1 cellular context compared by ENCODE assay signal in the genomic region with DNA sequence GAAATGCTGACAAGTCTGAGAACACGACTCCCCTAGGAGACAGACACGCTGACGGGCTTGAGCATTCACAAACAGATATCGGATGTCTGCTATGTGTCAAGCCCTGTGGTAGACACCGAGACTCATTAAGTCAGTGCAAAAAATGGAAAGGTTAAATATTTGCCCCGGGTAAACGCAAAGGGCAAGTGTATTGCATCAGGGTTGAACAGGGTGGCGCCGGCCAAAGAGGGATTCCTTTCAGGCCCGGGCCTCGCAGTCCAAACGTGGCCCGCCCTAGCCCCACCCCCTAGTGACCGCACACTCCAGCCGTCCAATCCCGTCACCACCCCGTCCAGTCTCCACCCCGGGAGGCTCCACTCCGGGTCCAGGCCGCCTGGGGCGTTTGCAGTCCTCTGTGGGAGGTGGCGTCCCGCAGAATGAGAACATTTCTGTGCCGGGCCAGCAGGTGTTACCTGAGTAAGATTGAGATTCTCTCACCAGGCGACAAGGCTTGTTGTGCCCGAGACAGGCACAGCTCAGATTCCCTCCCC.
A peak's percentile ranks its signal among the peaks of the same experiment; 100 is the strongest.
TF ChIP-seq lines count a peak whose summit lies in the region.

No MANE protein-coding gene starts in this region.

TF ChIP-seq in HepG2, 621 proteins besides CTCF, POLR2A, EP300 and RAD21 (continued from another document and continues in another):
- TF ChIP-seq, protein P1, sequence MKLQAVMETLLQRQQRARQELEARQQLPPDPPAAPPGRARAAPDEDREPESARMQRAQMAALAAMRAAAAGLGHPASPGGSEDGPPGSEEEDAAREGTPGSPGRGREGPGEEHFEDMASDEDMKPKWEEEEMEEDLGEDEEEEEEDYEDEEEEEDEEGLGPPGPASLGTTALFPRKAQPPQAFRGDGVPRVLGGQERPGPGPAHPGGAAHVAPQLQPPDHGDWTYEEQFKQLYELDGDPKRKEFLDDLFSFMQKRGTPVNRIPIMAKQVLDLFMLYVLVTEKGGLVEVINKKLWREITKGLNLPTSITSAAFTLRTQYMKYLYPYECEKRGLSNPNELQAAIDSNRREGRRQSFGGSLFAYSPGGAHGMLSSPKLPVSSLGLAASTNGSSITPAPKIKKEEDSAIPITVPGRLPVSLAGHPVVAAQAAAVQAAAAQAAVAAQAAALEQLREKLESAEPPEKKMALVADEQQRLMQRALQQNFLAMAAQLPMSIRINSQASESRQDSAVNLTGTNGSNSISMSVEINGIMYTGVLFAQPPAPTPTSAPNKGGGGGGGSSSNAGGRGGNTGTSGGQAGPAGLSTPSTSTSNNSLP (IDR thresholded peaks at IDR 0.05; ENCODE audit: low read depth, low read length): peak; percentile 80
- TF ChIP-seq HDAC6 (IDR thresholded peaks at IDR 0.05; ENCODE audit: low read depth, low read length) (no peak), ARID2 (CRISPR knock-in tag; IDR thresholded peaks at IDR 0.05; ENCODE audit: borderline replicate concordance) (0 out of 2 replicates have a peak, but pooled peaks have one; percentile 63), CENPT (CRISPR knock-in tag; IDR thresholded peaks at IDR 0.05; ENCODE audit: low read depth) (no peak), SP5 (CRISPR knock-in tag; IDR thresholded peaks at IDR 0.05; ENCODE audit: borderline replicate concordance, low read depth) (peak; percentile 84), MXI1 (IDR thresholded peaks at IDR 0.05; ENCODE audit: borderline replicate concordance, low read depth, low read length) (peak; percentile 81; the same call in 2 of the 3 replicates), ZNF577 (CRISPR knock-in tag; IDR thresholded peaks at IDR 0.05; ENCODE audit: borderline replicate concordance, low read depth) (no peak), NFIC (IDR thresholded peaks at IDR 0.05; ENCODE audit: low read length) (peak; percentile 62; the same call in 1 of the 2 replicates), ZNF224 (CRISPR knock-in tag; IDR thresholded peaks at IDR 0.05) (0 out of 2 replicates have a peak, but pooled peaks have one; percentile 14), MATR3 (CRISPR knock-in tag; IDR thresholded peaks at IDR 0.05) (no peak), RARG (CRISPR knock-in tag; IDR thresholded peaks at IDR 0.05; ENCODE audit: low read depth) (peak; percentile 37; the same call in 1 of the 2 replicates), MAZ (IDR thresholded peaks at IDR 0.05; ENCODE audit: borderline replicate concordance, low read depth, low read length) (no peak), MAZ (CRISPR knock-in tag; IDR thresholded peaks at IDR 0.05; ENCODE audit: low read depth) (no peak), SOX6 (IDR thresholded peaks at IDR 0.05) (no peak), SOX6 (CRISPR knock-in tag; IDR thresholded peaks at IDR 0.05) (peak; percentile 92), KLF15 (CRISPR knock-in tag; IDR thresholded peaks at IDR 0.05; ENCODE audit: borderline replicate concordance) (no peak), ZNF101 (CRISPR knock-in tag; IDR thresholded peaks at IDR 0.05; ENCODE audit: borderline replicate concordance, low read depth) (no peak), HMG20B (CRISPR knock-in tag; conservative IDR thresholded peaks at IDR 0.05) (peak; percentile 92), ZNF883 (CRISPR knock-in tag; IDR thresholded peaks at IDR 0.05; ENCODE audit: not compliant biosample characterization) (no peak), ZNF234 (CRISPR knock-in tag; conservative IDR thresholded peaks at IDR 0.05) (no peak; the same call in 1 of the 2 replicates), ZNF225 (CRISPR knock-in tag; IDR thresholded peaks at IDR 0.05) (no peak), EED (CRISPR knock-in tag; IDR thresholded peaks at IDR 0.05) (no peak), THAP11 (CRISPR knock-in tag; IDR thresholded peaks at IDR 0.05) (peak; percentile 81), RCOR2 (CRISPR knock-in tag; IDR thresholded peaks at IDR 0.05) (peak; percentile 88), MEF2D (CRISPR knock-in tag; IDR thresholded peaks at IDR 0.05) (peak; percentile 99), GFI1 (CRISPR knock-in tag; IDR thresholded peaks at IDR 0.05; ENCODE audit: borderline replicate concordance) (peak; percentile 93), MAFF (IDR thresholded peaks at IDR 0.05; ENCODE audit: low read depth, low read length) (no peak), ZNF891 (CRISPR knock-in tag; IDR thresholded peaks at IDR 0.05) (no peak), TARDBP (CRISPR knock-in tag; IDR thresholded peaks at IDR 0.05) (peak; percentile 88; the same call in 1 of the 2 replicates), REXO4 (CRISPR knock-in tag; IDR thresholded peaks at IDR 0.05; ENCODE audit: borderline replicate concordance) (no peak), ZSCAN29 (CRISPR knock-in tag; conservative IDR thresholded peaks at IDR 0.05) (no peak), KAT2B (IDR thresholded peaks at IDR 0.05; ENCODE audit: borderline replicate concordance, low read depth, low read length) (no peak), ZSCAN22 (CRISPR knock-in tag; IDR thresholded peaks at IDR 0.05) (0 out of 2 replicates have a peak, but pooled peaks have one; percentile 42), SOX5 (CRISPR knock-in tag; IDR thresholded peaks at IDR 0.05; ENCODE audit: borderline replicate concordance) (peak; percentile 89), PHF20 (CRISPR knock-in tag; IDR thresholded peaks at IDR 0.05) (no peak), NR3C1 (CRISPR knock-in tag; IDR thresholded peaks at IDR 0.05) (no peak), ZBTB1 (CRISPR knock-in tag; IDR thresholded peaks at IDR 0.05; ENCODE audit: borderline replicate concordance) (no peak), TAF15 (IDR thresholded peaks at IDR 0.05; ENCODE audit: low read depth, low read length, poor library complexity, severe bottlenecking) (no peak)
- TF ChIP-seq, protein P2, sequence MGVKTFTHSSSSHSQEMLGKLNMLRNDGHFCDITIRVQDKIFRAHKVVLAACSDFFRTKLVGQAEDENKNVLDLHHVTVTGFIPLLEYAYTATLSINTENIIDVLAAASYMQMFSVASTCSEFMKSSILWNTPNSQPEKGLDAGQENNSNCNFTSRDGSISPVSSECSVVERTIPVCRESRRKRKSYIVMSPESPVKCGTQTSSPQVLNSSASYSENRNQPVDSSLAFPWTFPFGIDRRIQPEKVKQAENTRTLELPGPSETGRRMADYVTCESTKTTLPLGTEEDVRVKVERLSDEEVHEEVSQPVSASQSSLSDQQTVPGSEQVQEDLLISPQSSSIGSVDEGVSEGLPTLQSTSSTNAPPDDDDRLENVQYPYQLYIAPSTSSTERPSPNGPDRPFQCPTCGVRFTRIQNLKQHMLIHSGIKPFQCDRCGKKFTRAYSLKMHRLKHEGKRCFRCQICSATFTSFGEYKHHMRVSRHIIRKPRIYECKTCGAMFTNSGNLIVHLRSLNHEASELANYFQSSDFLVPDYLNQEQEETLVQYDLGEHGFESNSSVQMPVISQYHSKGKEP (CRISPR knock-in tag; IDR thresholded peaks at IDR 0.05): no peak
- TF ChIP-seq, protein P3, sequence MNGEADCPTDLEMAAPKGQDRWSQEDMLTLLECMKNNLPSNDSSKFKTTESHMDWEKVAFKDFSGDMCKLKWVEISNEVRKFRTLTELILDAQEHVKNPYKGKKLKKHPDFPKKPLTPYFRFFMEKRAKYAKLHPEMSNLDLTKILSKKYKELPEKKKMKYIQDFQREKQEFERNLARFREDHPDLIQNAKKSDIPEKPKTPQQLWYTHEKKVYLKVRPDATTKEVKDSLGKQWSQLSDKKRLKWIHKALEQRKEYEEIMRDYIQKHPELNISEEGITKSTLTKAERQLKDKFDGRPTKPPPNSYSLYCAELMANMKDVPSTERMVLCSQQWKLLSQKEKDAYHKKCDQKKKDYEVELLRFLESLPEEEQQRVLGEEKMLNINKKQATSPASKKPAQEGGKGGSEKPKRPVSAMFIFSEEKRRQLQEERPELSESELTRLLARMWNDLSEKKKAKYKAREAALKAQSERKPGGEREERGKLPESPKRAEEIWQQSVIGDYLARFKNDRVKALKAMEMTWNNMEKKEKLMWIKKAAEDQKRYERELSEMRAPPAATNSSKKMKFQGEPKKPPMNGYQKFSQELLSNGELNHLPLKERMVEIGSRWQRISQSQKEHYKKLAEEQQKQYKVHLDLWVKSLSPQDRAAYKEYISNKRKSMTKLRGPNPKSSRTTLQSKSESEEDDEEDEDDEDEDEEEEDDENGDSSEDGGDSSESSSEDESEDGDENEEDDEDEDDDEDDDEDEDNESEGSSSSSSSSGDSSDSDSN (CRISPR knock-in tag; IDR thresholded peaks at IDR 0.05): no peak; the same call in 1 of the 2 replicates
- TF ChIP-seq, protein P4, sequence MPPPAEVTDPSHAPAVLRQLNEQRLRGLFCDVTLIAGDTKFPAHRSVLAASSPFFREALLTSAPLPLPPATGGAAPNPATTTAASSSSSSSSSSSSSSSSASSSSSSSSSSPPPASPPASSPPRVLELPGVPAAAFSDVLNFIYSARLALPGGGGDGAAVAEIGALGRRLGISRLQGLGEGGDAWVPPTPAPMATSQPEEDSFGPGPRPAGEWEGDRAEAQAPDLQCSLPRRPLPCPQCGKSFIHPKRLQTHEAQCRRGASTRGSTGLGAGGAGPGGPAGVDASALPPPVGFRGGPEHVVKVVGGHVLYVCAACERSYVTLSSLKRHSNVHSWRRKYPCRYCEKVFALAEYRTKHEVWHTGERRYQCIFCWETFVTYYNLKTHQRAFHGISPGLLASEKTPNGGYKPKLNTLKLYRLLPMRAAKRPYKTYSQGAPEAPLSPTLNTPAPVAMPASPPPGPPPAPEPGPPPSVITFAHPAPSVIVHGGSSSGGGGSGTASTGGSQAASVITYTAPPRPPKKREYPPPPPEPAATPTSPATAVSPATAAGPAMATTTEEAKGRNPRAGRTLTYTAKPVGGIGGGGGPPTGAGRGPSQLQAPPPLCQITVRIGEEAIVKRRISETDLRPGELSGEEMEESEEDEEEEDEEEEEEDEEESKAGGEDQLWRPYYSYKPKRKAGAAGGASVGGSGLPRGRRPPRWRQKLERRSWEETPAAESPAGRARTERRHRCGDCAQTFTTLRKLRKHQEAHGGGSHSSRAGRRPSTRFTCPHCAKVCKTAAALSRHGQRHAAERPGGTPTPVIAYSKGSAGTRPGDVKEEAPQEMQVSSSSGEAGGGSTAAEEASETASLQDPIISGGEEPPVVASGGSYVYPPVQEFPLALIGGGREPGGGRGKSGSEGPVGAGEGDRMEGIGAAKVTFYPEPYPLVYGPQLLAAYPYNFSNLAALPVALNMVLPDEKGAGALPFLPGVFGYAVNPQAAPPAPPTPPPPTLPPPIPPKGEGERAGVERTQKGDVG (CRISPR knock-in tag; IDR thresholded peaks at IDR 0.05; ENCODE audit: borderline replicate concordance): 0 out of 2 replicates have a peak, but pooled peaks have one; percentile 30
- TF ChIP-seq, protein P5, sequence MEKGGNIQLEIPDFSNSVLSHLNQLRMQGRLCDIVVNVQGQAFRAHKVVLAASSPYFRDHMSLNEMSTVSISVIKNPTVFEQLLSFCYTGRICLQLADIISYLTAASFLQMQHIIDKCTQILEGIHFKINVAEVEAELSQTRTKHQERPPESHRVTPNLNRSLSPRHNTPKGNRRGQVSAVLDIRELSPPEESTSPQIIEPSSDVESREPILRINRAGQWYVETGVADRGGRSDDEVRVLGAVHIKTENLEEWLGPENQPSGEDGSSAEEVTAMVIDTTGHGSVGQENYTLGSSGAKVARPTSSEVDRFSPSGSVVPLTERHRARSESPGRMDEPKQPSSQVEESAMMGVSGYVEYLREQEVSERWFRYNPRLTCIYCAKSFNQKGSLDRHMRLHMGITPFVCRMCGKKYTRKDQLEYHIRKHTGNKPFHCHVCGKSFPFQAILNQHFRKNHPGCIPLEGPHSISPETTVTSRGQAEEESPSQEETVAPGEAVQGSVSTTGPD (CRISPR knock-in tag; IDR thresholded peaks at IDR 0.05): no peak
- TF ChIP-seq, protein P6, sequence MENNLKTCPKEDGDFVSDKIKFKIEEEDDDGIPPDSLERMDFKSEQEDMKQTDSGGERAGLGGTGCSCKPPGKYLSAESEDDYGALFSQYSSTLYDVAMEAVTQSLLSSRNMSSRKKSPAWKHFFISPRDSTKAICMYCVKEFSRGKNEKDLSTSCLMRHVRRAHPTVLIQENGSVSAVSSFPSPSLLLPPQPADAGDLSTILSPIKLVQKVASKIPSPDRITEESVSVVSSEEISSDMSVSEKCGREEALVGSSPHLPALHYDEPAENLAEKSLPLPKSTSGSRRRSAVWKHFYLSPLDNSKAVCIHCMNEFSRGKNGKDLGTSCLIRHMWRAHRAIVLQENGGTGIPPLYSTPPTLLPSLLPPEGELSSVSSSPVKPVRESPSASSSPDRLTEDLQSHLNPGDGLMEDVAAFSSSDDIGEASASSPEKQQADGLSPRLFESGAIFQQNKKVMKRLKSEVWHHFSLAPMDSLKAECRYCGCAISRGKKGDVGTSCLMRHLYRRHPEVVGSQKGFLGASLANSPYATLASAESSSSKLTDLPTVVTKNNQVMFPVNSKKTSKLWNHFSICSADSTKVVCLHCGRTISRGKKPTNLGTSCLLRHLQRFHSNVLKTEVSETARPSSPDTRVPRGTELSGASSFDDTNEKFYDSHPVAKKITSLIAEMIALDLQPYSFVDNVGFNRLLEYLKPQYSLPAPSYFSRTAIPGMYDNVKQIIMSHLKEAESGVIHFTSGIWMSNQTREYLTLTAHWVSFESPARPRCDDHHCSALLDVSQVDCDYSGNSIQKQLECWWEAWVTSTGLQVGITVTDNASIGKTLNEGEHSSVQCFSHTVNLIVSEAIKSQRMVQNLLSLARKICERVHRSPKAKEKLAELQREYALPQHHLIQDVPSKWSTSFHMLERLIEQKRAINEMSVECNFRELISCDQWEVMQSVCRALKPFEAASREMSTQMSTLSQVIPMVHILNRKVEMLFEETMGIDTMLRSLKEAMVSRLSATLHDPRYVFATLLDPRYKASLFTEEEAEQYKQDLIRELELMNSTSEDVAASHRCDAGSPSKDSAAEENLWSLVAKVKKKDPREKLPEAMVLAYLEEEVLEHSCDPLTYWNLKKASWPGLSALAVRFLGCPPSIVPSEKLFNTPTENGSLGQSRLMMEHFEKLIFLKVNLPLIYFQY (CRISPR knock-in tag; IDR thresholded peaks at IDR 0.05; ENCODE audit: borderline replicate concordance): peak; percentile 35; the same call in 1 of the 2 replicates
- TF ChIP-seq, protein P7, sequence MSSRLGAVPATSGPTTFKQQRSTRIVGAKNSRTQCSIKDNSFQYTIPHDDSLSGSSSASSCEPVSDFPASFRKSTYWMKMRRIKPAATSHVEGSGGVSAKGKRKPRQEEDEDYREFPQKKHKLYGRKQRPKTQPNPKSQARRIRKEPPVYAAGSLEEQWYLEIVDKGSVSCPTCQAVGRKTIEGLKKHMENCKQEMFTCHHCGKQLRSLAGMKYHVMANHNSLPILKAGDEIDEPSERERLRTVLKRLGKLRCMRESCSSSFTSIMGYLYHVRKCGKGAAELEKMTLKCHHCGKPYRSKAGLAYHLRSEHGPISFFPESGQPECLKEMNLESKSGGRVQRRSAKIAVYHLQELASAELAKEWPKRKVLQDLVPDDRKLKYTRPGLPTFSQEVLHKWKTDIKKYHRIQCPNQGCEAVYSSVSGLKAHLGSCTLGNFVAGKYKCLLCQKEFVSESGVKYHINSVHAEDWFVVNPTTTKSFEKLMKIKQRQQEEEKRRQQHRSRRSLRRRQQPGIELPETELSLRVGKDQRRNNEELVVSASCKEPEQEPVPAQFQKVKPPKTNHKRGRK (CRISPR knock-in tag; IDR thresholded peaks at IDR 0.05): no peak
- TF ChIP-seq, protein P8, sequence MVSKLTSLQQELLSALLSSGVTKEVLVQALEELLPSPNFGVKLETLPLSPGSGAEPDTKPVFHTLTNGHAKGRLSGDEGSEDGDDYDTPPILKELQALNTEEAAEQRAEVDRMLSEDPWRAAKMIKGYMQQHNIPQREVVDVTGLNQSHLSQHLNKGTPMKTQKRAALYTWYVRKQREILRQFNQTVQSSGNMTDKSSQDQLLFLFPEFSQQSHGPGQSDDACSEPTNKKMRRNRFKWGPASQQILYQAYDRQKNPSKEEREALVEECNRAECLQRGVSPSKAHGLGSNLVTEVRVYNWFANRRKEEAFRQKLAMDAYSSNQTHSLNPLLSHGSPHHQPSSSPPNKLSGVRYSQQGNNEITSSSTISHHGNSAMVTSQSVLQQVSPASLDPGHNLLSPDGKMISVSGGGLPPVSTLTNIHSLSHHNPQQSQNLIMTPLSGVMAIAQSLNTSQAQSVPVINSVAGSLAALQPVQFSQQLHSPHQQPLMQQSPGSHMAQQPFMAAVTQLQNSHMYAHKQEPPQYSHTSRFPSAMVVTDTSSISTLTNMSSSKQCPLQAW (CRISPR knock-in tag; IDR thresholded peaks at IDR 0.05): peak; percentile 91
